Comparison of ENCODE assay signal across 1 cellular context in genomic region chr6:100267721-100268123, GRCh38.
TF ChIP-seq lines count a peak whose summit lies in the region.

No MANE protein-coding gene starts in this region.

TF ChIP-seq in WTC11, 78 proteins besides CTCF, POLR2A, EP300 and RAD21 (continued from another document):
- TF ChIP-seq ZBTB43 (CRISPR knock-in tag; IDR thresholded peaks at IDR 0.05), result no peak
